12 cellular contexts compared by ENCODE assay signal in genomic region chr18:13564579-13564978, GRCh38.
DNase-seq lines count a peak whose midpoint lies in the region; ATAC-seq and TF ChIP-seq lines count a peak whose summit lies in the region.
"Had no signal": no experiment of that assay in that cellular context is flagged by ENCODE, and none has a peak within 500 bp of the region (broad histone marks: within the 10 kb centered on the region; RNA-seq: fewer than 3 reads in every experiment).

No MANE protein-coding gene starts in this region.

- peak overlapping the region in 1 of 2 donors; percentile 50 for H3K4me3 Mint-ChIP-seq in CD14-positive monocyte
- peak overlapping the region; percentile 20 for H3K4me3 Mint-ChIP-seq in activated T-helper 17 cell treated with anti-CD3 and anti-CD28 coated beads, Interleukin-2, amount 50 U/mL, for 72 hours
- H3K4me3 Mint-ChIP-seq: activated naive CD4-positive, alpha-beta T cell treated with anti-CD3 and anti-CD28 coated beads for 36 hours had no signal

- DNase-seq in CD14-positive monocyte (ENCODE audit: low spot score) (no peak), NCI-H187 (lab: John Stamatoyannopoulos, UW) (peak; percentile 15 to 23), left lobe of liver (ENCODE audit: low spot score) (no peak), cerebellar cortex (ENCODE audit: low spot score) (no peak), NCI-H1694 (lab: John Stamatoyannopoulos, UW) (no peak), EL (no peak)
- DNase-seq: activated CD4-positive, alpha-beta T cell treated with anti-CD3 and anti-CD28 coated beads for 48 hours; activated naive CD4-positive, alpha-beta T cell treated with anti-CD3 and anti-CD28 coated beads for 36 hours; CD4-positive, CD25-positive, alpha-beta regulatory T cell; colonic mucosa had no signal

- no peak for TF ChIP-seq CTCF in CD14-positive monocyte (IDR thresholded peaks at IDR 0.05)

- intact Hi-C loops in CD14-positive monocyte (cut with micrococcal nuclease): loop anchor here (2.0 to 10.0 kb wide), 2 partner anchors 20 to 190 kb away; no protein-coding TSS in a partner anchor

- peak overlapping the region in 6 of 7 donors; percentile 32 to 99 (median 87) for H3K27ac Mint-ChIP-seq in CD14-positive monocyte
- H3K27ac Mint-ChIP-seq in activated T-helper 17 cell treated with anti-CD3 and anti-CD28 coated beads, Interleukin-2, amount 50 U/mL, for 72 hours: no peak overlapping the region
- H3K27ac Mint-ChIP-seq: activated naive CD4-positive, alpha-beta T cell treated with anti-CD3 and anti-CD28 coated beads for 36 hours had no signal

- ATAC-seq in activated T-helper 17 cell treated with anti-CD3 and anti-CD28 coated beads, Interleukin-2, amount 50 U/mL, for 72 hours (replicated peaks): no peak
- peak; percentile 17 for ATAC-seq in left lobe of liver
- ATAC-seq in HG02981 (IDR thresholded peaks at IDR 0.05; ENCODE audit: unreplicated experiment): no peak

- H3K36me3 Mint-ChIP-seq in CD14-positive monocyte: peaks cover 13 to 25% of the 10 kb centered on the region in 2 donors
- no peaks in the 10 kb centered on the region for H3K36me3 Mint-ChIP-seq in activated T-helper 17 cell treated with anti-CD3 and anti-CD28 coated beads, Interleukin-2, amount 50 U/mL, for 72 hours (ENCODE audit: low read depth)

- H3K4me1 Mint-ChIP-seq in CD14-positive monocyte: peaks cover 74% of the 10 kb centered on the region
- peaks cover 33% of the 10 kb centered on the region for H3K4me1 Mint-ChIP-seq in activated T-helper 17 cell treated with anti-CD3 and anti-CD28 coated beads, Interleukin-2, amount 50 U/mL, for 72 hours

- no peaks in the 10 kb centered on the region for H3K27me3 Mint-ChIP-seq in CD14-positive monocyte (ENCODE audit: low read depth in 3 of 3)
- no peaks in the 10 kb centered on the region for H3K27me3 Mint-ChIP-seq in activated T-helper 17 cell treated with anti-CD3 and anti-CD28 coated beads, Interleukin-2, amount 50 U/mL, for 72 hours
- H3K27me3 Mint-ChIP-seq: CD4-positive, CD25-positive, alpha-beta regulatory T cell had no signal

- H3K9me3 Mint-ChIP-seq in CD14-positive monocyte: no peaks in the 10 kb centered on the region
- H3K9me3 Mint-ChIP-seq in activated T-helper 17 cell treated with anti-CD3 and anti-CD28 coated beads, Interleukin-2, amount 50 U/mL, for 72 hours: no peaks in the 10 kb centered on the region
- H3K9me3 Mint-ChIP-seq: activated naive CD4-positive, alpha-beta T cell treated with anti-CD3 and anti-CD28 coated beads for 36 hours; CD4-positive, CD25-positive, alpha-beta regulatory T cell had no signal

Comparison
In these comparisons a context has a peak if more than half of its experiments do, and no peak if none do; other contexts are left out.
1. DNase-seq: peak in NCI-H187 (2 of 2); none in CD14-positive monocyte (single experiment), left lobe of liver (single experiment), cerebellar cortex (single experiment), NCI-H1694 (single experiment) and EL (single experiment).